In genomic region chr3:194768586-194768985, GRCh38 we compare ENCODE assay signal across 8 cellular contexts.
DNase-seq lines count a peak whose midpoint lies in the region; ATAC-seq and TF ChIP-seq lines count a peak whose summit lies in the region.

No MANE protein-coding gene starts in this region.

- H3K4me3 ChIP-seq in right atrium auricular region (no peak overlapping the region), mucosa of descending colon (no peak overlapping the region), tibial nerve (peak overlapping the region; percentile 4 to 49 (median 10)), Peyer's patch (peak overlapping the region in 1 of 4 donors; percentile 34)

- no peak overlapping the region for H3K27ac ChIP-seq in right atrium auricular region
- peak overlapping the region in 2 of 4 donors; percentile 5 to 64 for H3K27ac ChIP-seq in tibial nerve
- peak overlapping the region in 2 of 4 donors; percentile 2 to 66 for H3K27ac ChIP-seq in Peyer's patch

- H3K4me1 ChIP-seq in right atrium auricular region (peaks cover 0 to 20% of the 10 kb centered on the region in 2 donors), mucosa of descending colon (ENCODE audit: low read depth) (no peaks in the 10 kb centered on the region), tibial nerve (peaks cover 0 to 48% (median 6%) of the 10 kb centered on the region in 4 donors), Peyer's patch (peaks cover 0 to 4% (median 0%) of the 10 kb centered on the region in 4 donors)

- H3K9me3 ChIP-seq in right atrium auricular region: no peaks in the 10 kb centered on the region
- H3K9me3 ChIP-seq in mucosa of descending colon: no peaks in the 10 kb centered on the region
- H3K9me3 ChIP-seq in tibial nerve: no peaks in the 10 kb centered on the region
- H3K9me3 ChIP-seq in Peyer's patch: no peaks in the 10 kb centered on the region

- no peaks in the 10 kb centered on the region for H3K9me3 Mint-ChIP-seq in activated naive CD4-positive, alpha-beta T cell treated with anti-CD3 and anti-CD28 coated beads, Interleukin-2, amount 50 U/mL, for 72 hours

- H3K27me3 ChIP-seq in right atrium auricular region (no peaks in the 10 kb centered on the region), tibial nerve (no peaks in the 10 kb centered on the region), Peyer's patch (no peaks in the 10 kb centered on the region)

- no peak for TF ChIP-seq EP300 in tibial nerve (IDR thresholded peaks at IDR 0.05)

- ATAC-seq in left cardiac atrium (no peak), mucosa of descending colon (no peak), HG03520 (IDR thresholded peaks at IDR 0.05; ENCODE audit: unreplicated experiment) (no peak), HG03097 (IDR thresholded peaks at IDR 0.05; ENCODE audit: low FRiP score, unreplicated experiment) (no peak)
- ATAC-seq in activated naive CD4-positive, alpha-beta T cell treated with anti-CD3 and anti-CD28 coated beads, Interleukin-2, amount 50 U/mL, for 72 hours: no peak

- H3K36me3 ChIP-seq in right atrium auricular region (no peaks in the 10 kb centered on the region), mucosa of descending colon (ENCODE audit: low read depth) (no peaks in the 10 kb centered on the region), tibial nerve (no peaks in the 10 kb centered on the region), Peyer's patch (no peaks in the 10 kb centered on the region)

- no peaks in the 10 kb centered on the region for H3K36me3 Mint-ChIP-seq in activated naive CD4-positive, alpha-beta T cell treated with anti-CD3 and anti-CD28 coated beads, Interleukin-2, amount 50 U/mL, for 72 hours

- H3K27ac Mint-ChIP-seq in activated naive CD4-positive, alpha-beta T cell treated with anti-CD3 and anti-CD28 coated beads, Interleukin-2, amount 50 U/mL, for 72 hours: peak overlapping the region; percentile 46 to 62

- intact Hi-C loops in left cardiac atrium (cut with DNase I): no loop called here
- intact Hi-C loops in mucosa of descending colon (cut with DNase I, micrococcal nuclease): no loop called here

- 61 to 73% methylated on average over 10 of the region's 10 CpGs for WGBS in tibial nerve, 2 donors

- no peak for TF ChIP-seq POLR2A in tibial nerve (IDR thresholded peaks at IDR 0.05)
- no peak for TF ChIP-seq POLR2A in Peyer's patch (IDR thresholded peaks at IDR 0.05)

- DNase-seq in left cardiac atrium (peak; percentile 32), right atrium auricular region (ENCODE audit: low spot score) (no peak), mucosa of descending colon (peak in 2 of 3 donors; percentile 23 to 66), tibial nerve (ENCODE audit: low spot score in 2 of 2) (no peak), Peyer's patch (no peak)
- peak in 1 of 2 donors; percentile 7 for DNase-seq in activated naive CD4-positive, alpha-beta T cell treated with anti-CD3 and anti-CD28 coated beads, Interleukin-2, amount 50 U/mL, for 72 hours (ENCODE audit: low spot score in 2 of 2)

- TF ChIP-seq CTCF in right atrium auricular region (IDR thresholded peaks at IDR 0.05): no peak
- no peak for TF ChIP-seq CTCF in mucosa of descending colon (IDR thresholded peaks at IDR 0.05)
- TF ChIP-seq CTCF in tibial nerve (IDR thresholded peaks at IDR 0.05): no peak
- TF ChIP-seq CTCF in Peyer's patch (IDR thresholded peaks at IDR 0.05): no peak

Comparison
In these comparisons a context has a peak if more than half of its experiments do, and no peak if none do; other contexts are left out.
1. DNase-seq: peak in left cardiac atrium (single experiment) and mucosa of descending colon (2 of 3); none in right atrium auricular region (single experiment), tibial nerve (0 of 2) and Peyer's patch (0 of 3).
2. H3K4me3 ChIP-seq: peak in tibial nerve (4 of 4); none in right atrium auricular region (0 of 2) and mucosa of descending colon (single experiment).